1 cellular context compared by ENCODE assay signal in genomic region chr18:68759308-68759707, GRCh38.
A peak's percentile ranks its signal among the peaks of the same experiment; 100 is the strongest.
TF ChIP-seq lines count a peak whose summit lies in the region.

No MANE protein-coding gene starts in this region.

TF ChIP-seq in K562, 482 proteins besides CTCF, POLR2A, EP300 and RAD21 (continued from another document):
- TF ChIP-seq E4F1 (CRISPR knock-in tag; IDR thresholded peaks at IDR 0.05; ENCODE audit: borderline replicate concordance) (no peak), CBX5 (IDR thresholded peaks at IDR 0.05; ENCODE audit: borderline replicate concordance, low read depth) (0 out of 2 replicates have a peak, but pooled peaks have one; percentile 28), ZBTB8A (IDR thresholded peaks at IDR 0.05; ENCODE audit: partially characterized antibody) (no peak)
